8 cellular contexts compared by ENCODE assay signal in genomic region chr9:92764988-92765936, GRCh38. TPM values are rescaled to one million over a fixed set of nuclear protein-coding genes. Genes with fewer than 3 reads are reported as not detected.
DNase-seq lines count a peak whose midpoint lies in the region; ATAC-seq and TF ChIP-seq lines count a peak whose summit lies in the region.

No MANE protein-coding gene starts in this region.

- no peaks in the 10 kb centered on the region for H3K9me3 ChIP-seq in WERI-Rb-1 (ENCODE audit: severe bottlenecking)
- H3K9me3 ChIP-seq in mammary epithelial cell (replicated peaks; ENCODE audit: insufficient read depth, low read length) = no peaks in the 10 kb centered on the region
- H3K9me3 ChIP-seq in smooth muscle cell (replicated peaks; ENCODE audit: low read depth) = no peaks in the 10 kb centered on the region

- H3K4me1 ChIP-seq in mammary epithelial cell (ENCODE audit: insufficient read depth, low read length) = peaks cover 42% of the 10 kb centered on the region
- peaks cover 10% of the 10 kb centered on the region for H3K4me1 ChIP-seq in smooth muscle cell (ENCODE audit: low read depth)

- H3K27me3 ChIP-seq in WERI-Rb-1 (ENCODE audit: insufficient read depth, low read depth, severe bottlenecking) (no peaks in the 10 kb centered on the region), mammary epithelial cell (ENCODE audit: insufficient read depth, low read length) (no peaks in the 10 kb centered on the region), smooth muscle cell (ENCODE audit: low read depth) (no peaks in the 10 kb centered on the region)

- H3F3A ChIP-seq in smooth muscle cell (ENCODE audit: low read depth) = peaks cover 5% of the 10 kb centered on the region

- H3K36me3 ChIP-seq in WERI-Rb-1 = peaks cover 9% of the 10 kb centered on the region
- no peaks in the 10 kb centered on the region for H3K36me3 ChIP-seq in mammary epithelial cell (ENCODE audit: insufficient read depth, low read length)
- H3K36me3 ChIP-seq in smooth muscle cell (ENCODE audit: low read depth) = no peaks in the 10 kb centered on the region

- H3K79me2 ChIP-seq in mammary epithelial cell (ENCODE audit: insufficient read depth, low read length) (peaks cover 43% of the 10 kb centered on the region), smooth muscle cell (ENCODE audit: low read depth) (peaks cover 43% of the 10 kb centered on the region)

- TF ChIP-seq CTCF in AG09319 (IDR thresholded peaks at IDR 0.05; ENCODE audit: low read depth, low read length) (peak; percentile 99), WERI-Rb-1 (IDR thresholded peaks at IDR 0.05; ENCODE audit: low read depth, low read length) (peak; percentile 88), mammary epithelial cell (conservative IDR thresholded peaks at IDR 0.05 in 1 of 2, IDR thresholded peaks at IDR 0.05 in 1 of 2; ENCODE audit: extremely low read depth in 1 of 2, insufficient read depth in 1 of 2, low read depth in 1 of 2, low read length in 2 of 2) (peak; percentile 91 to 96), smooth muscle cell (IDR thresholded peaks at IDR 0.05; ENCODE audit: borderline replicate concordance, insufficient read depth, poor library complexity, severe bottlenecking) (peak; percentile 94)

- 5% methylated on average over 24 of the region's 75 CpGs for WGBS in mammary epithelial cell (ENCODE audit: low coverage, missing lambda C conversion rate)
- 3% methylated on average over 58 of the region's 75 CpGs for WGBS in smooth muscle cell (ENCODE audit: low lambda C conversion rate)

- intact Hi-C loops in mammary epithelial cell (cut with micrococcal nuclease) = loop anchor here (1.0 to 2.0 kb wide), 7 partner anchors 18 to 96 kb away; no protein-coding TSS in a partner anchor

- H3K9ac ChIP-seq in mammary epithelial cell (ENCODE audit: insufficient read depth, low read length) (peak overlapping the region; percentile 77), smooth muscle cell (ENCODE audit: low read depth) (peak overlapping the region; percentile 92)

- ATAC-seq in GM18907 (IDR thresholded peaks at IDR 0.05; ENCODE audit: unreplicated experiment) = peak; percentile 64
- ATAC-seq in HG03139 (IDR thresholded peaks at IDR 0.05; ENCODE audit: unreplicated experiment) = peak; percentile 37

- CTCF ChIA-PET in mammary epithelial cell (lab: Charles Lee; ENCODE audit: low non-redundant PET) = interaction anchor here (1.3 kb wide), 1 partner anchor 26 kb away, joined by 8 read pairs; no protein-coding TSS in a partner anchor

- TSS peak; percentile 85 for BruUV-seq in mammary epithelial cell (replicated peaks; lab: Mats Ljungman, UMichigan)

- dilution Hi-C loops in mammary epithelial cell (cut with HindIII; ENCODE audit: low sequenced_read_pairs) = loop anchor here (5.0 kb wide), 1 partner anchor 38 kb away; no protein-coding TSS in a partner anchor

- H3K4me3 ChIP-seq in WERI-Rb-1 (ENCODE audit: low read depth, low read length) (peak overlapping the region; percentile 95), mammary epithelial cell (replicated peaks in 1 of 3; ENCODE audit: insufficient read depth in 1 of 3, low read depth in 2 of 3, low read length in 3 of 3) (peak overlapping the region; percentile 48 to 64 (median 61)), smooth muscle cell (peak overlapping the region; percentile 97)

- H3K27ac ChIP-seq in WERI-Rb-1 (peak overlapping the region; percentile 99), mammary epithelial cell (ENCODE audit: insufficient read depth, low read depth, low read length) (peak overlapping the region; percentile 77), smooth muscle cell (ENCODE audit: low read depth) (peak overlapping the region; percentile 97)

- H3K4me2 ChIP-seq in mammary epithelial cell (ENCODE audit: insufficient read depth, low read depth, low read length) = peak overlapping the region; percentile 76
- peak overlapping the region; percentile 91 for H3K4me2 ChIP-seq in smooth muscle cell

- DNase-seq in AG09319 (ENCODE audit: extremely low read depth, low read depth) (peak; percentile 95), NCI-H2196 (lab: John Stamatoyannopoulos, UW; ENCODE audit: unreplicated experiment) (peak; percentile 96), WERI-Rb-1 (peak; percentile 99), mammary epithelial cell (peak; percentile 98), iPS-NIHi7 (ENCODE audit: extremely low spot score) (peak; percentile 99), smooth muscle cell (lab: John Stamatoyannopoulos, UW; ENCODE audit: unreplicated experiment) (peak; percentile 96)

- in situ Hi-C loops in mammary epithelial cell (cut with MboI; ENCODE audit: low sequenced_read_pairs in 2 of 2) = no loop called here

- H2AFZ ChIP-seq in mammary epithelial cell (ENCODE audit: low read depth, low read length) = peak overlapping the region; percentile 72
- H2AFZ ChIP-seq in smooth muscle cell (ENCODE audit: low read depth) = peak overlapping the region; percentile 94

- H4K20me1 ChIP-seq in mammary epithelial cell (ENCODE audit: insufficient read depth, low read length) (peaks cover 11% of the 10 kb centered on the region), smooth muscle cell (ENCODE audit: low read depth) (peaks cover 40% of the 10 kb centered on the region)

RNA-seq across cellular contexts. Expression of gene BICD2, which starts 0.6 kb away (rescaled TPM):
- 10 to 100 TPM; 57.6 to 98.9 TPM for total RNA-seq in mammary epithelial cell
- polyA plus RNA-seq in mammary epithelial cell = 15.2 TPM
- 26.5 TPM for polyA minus RNA-seq in mammary epithelial cell
- total RNA-seq in smooth muscle cell = 29.1 and 32.2 TPM in 2 replicates
- polyA plus RNA-seq in smooth muscle cell = 27.5 and 28.1 TPM in 2 replicates

Comparison
In these comparisons a context has a peak if more than half of its experiments do, and no peak if none do; other contexts are left out.
1. Peak in every context shown above with its lines: DNase-seq, ATAC-seq, H3K4me3 ChIP-seq and H3K27ac ChIP-seq.